Comparison of ENCODE assay signal across 1 cellular context in genomic region chr10:60331886-60332285, GRCh38.
A peak's percentile ranks its signal among the peaks of the same experiment; 100 is the strongest.
TF ChIP-seq lines count a peak whose summit lies in the region.

No MANE protein-coding gene starts in this region.

TF ChIP-seq in H1, 55 proteins besides CTCF, POLR2A, EP300 and RAD21:
- TF ChIP-seq SP2 (IDR thresholded peaks at IDR 0.05; ENCODE audit: low read length) (no peak), SUZ12 (IDR thresholded peaks at IDR 0.05; ENCODE audit: low read length) (no peak), TBP (IDR thresholded peaks at IDR 0.05; ENCODE audit: low read depth, low read length) (no peak), EZH2 (IDR thresholded peaks at IDR 0.05; ENCODE audit: low read depth, low read length, severe bottlenecking) (no peak), ATF3 (IDR thresholded peaks at IDR 0.05; ENCODE audit: insufficient read depth, low read depth, low read length) (no peak), ZNF274 (IDR thresholded peaks at IDR 0.05; ENCODE audit: borderline replicate concordance, extremely low read depth, low read length) (no peak), MAFK (IDR thresholded peaks at IDR 0.05; ENCODE audit: low read depth, low read length) (peak; percentile 78)
TF ChIP-seq in H1: peak in this region for 1.
